Comparison of ENCODE assay signal across 1 cellular context in the genomic region with DNA sequence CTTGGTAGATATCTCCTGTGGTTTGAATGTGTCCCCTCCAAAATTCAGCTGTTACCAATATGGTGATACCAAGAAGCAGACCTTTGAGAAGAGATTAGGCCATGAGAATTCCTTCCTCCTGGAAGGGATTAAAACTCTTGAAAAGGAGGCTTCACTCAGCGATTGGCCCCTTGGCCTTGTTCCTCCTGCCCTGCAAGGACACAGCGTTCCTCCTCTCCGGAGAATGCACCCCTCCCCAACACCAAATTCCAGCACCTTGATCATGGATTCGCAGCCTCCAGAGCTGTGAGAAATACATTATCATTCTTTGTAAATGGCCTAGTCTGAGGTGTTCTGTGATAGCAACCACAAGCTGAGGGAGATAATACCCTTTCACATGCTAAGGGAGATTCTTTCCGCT.
TF ChIP-seq lines count a peak whose summit lies in the region.

No MANE protein-coding gene starts in this region.

TF ChIP-seq in H1, 55 proteins besides CTCF, POLR2A, EP300 and RAD21:
- TF ChIP-seq CTBP2 (IDR thresholded peaks at IDR 0.05; ENCODE audit: borderline replicate concordance, insufficient read depth, insufficient read length, low read length): no peak
- TF ChIP-seq BACH1 (IDR thresholded peaks at IDR 0.05; ENCODE audit: low read length): no peak
- TF ChIP-seq TEAD4 (IDR thresholded peaks at IDR 0.05; ENCODE audit: low read depth, low read length): peak; percentile 79
